1 cellular context compared by ENCODE assay signal in genomic region chr3:106957021-106957420, GRCh38.
TF ChIP-seq lines count a peak whose summit lies in the region.

No MANE protein-coding gene starts in this region.

TF ChIP-seq in SK-N-SH, 30 proteins besides CTCF, POLR2A, EP300 and RAD21 (continued from another document):
- TF ChIP-seq EZH2phosphoT487 (IDR thresholded peaks at IDR 0.05; ENCODE audit: borderline replicate concordance, low read depth) (no peak), NFIC (IDR thresholded peaks at IDR 0.05; ENCODE audit: borderline replicate concordance) (no peak), NRF1 (IDR thresholded peaks at IDR 0.05; ENCODE audit: low read depth, low read length) (no peak), FOXM1 (IDR thresholded peaks at IDR 0.05; ENCODE audit: low read depth) (no peak)
